Comparison of ENCODE assay signal across 1 cellular context in genomic region chr12:107779077-107779840, GRCh38.
A peak's percentile ranks its signal among the peaks of the same experiment; 100 is the strongest.
TF ChIP-seq lines count a peak whose summit lies in the region.

No MANE protein-coding gene starts in this region.

TF ChIP-seq in GM12878, 131 proteins besides CTCF, POLR2A, EP300 and RAD21 (continued from another document and continues in another):
- TF ChIP-seq USF1 (IDR thresholded peaks at IDR 0.05; ENCODE audit: borderline replicate concordance, extremely low read length, insufficient read depth, low read depth, low read length) (no peak), REST (IDR thresholded peaks at IDR 0.05; ENCODE audit: low read depth, low read length) (no peak), ZBED1 (IDR thresholded peaks at IDR 0.05; ENCODE audit: borderline replicate concordance) (no peak), RUNX3 (IDR thresholded peaks at IDR 0.05; ENCODE audit: low read length) (peak; percentile 92), ESRRA (IDR thresholded peaks at IDR 0.05; ENCODE audit: low read length) (no peak), BCLAF1 (IDR thresholded peaks at IDR 0.05) (no peak), PBX3 (IDR thresholded peaks at IDR 0.05; ENCODE audit: insufficient replicate concordance, low read depth, low read length) (peak; percentile 44), MYB (IDR thresholded peaks at IDR 0.05; ENCODE audit: borderline replicate concordance, low read depth, low read length) (no peak), SKIL (IDR thresholded peaks at IDR 0.05; ENCODE audit: low read depth, poor library complexity, severe bottlenecking) (no peak), PAX5 (IDR thresholded peaks at IDR 0.05; ENCODE audit: borderline replicate concordance, low read depth, low read length) (peak; percentile 63; the same call in 1 of the 2 replicates), SPI1 (IDR thresholded peaks at IDR 0.05; ENCODE audit: borderline replicate concordance, insufficient read depth, low read depth, low read length) (peak; percentile 91), STAT1 (conservative IDR thresholded peaks at IDR 0.05) (no peak), GABPA (IDR thresholded peaks at IDR 0.05; ENCODE audit: low read depth) (no peak), JUND (IDR thresholded peaks at IDR 0.05; ENCODE audit: low read depth, low read length) (no peak), RCOR1 (conservative IDR thresholded peaks at IDR 0.05; ENCODE audit: low read depth, low read length) (no peak), NBN (IDR thresholded peaks at IDR 0.05) (peak; percentile 70; the same call in 1 of the 2 replicates), FOS (IDR thresholded peaks at IDR 0.05; ENCODE audit: borderline replicate concordance, extremely low read depth, insufficient read length) (no peak), ELK1 (IDR thresholded peaks at IDR 0.05; ENCODE audit: low read depth, low read length) (no peak), CREM (IDR thresholded peaks at IDR 0.05; ENCODE audit: low read depth) (0 out of 2 replicates have a peak, but pooled peaks have one; percentile 22), NKRF (conservative IDR thresholded peaks at IDR 0.05) (no peak), FOXM1 (IDR thresholded peaks at IDR 0.05; ENCODE audit: low read depth, low read length) (no peak), E2F8 (IDR thresholded peaks at IDR 0.05; ENCODE audit: low read depth, partially characterized antibody) (no peak), SREBF1 (IDR thresholded peaks at IDR 0.05; ENCODE audit: low read length) (no peak), RFX5 (IDR thresholded peaks at IDR 0.05; ENCODE audit: low read depth, low read length) (no peak), NR2C2 (IDR thresholded peaks at IDR 0.05; ENCODE audit: borderline replicate concordance, control insufficient read depth, insufficient read length, low read depth) (no peak), BCL11A (IDR thresholded peaks at IDR 0.05; ENCODE audit: low read depth, low read length) (peak; percentile 62; the same call in 1 of the 2 replicates), SUPT20H (IDR thresholded peaks at IDR 0.05; ENCODE audit: borderline replicate concordance, control insufficient read depth, low read depth, low read length) (no peak), SRF (IDR thresholded peaks at IDR 0.05; ENCODE audit: low read depth in 2 of 2, low read length in 2 of 2) (no peak), ATF3 (IDR thresholded peaks at IDR 0.05; ENCODE audit: borderline replicate concordance, extremely low read depth, low read depth, low read length) (no peak), EZH2 (IDR thresholded peaks at IDR 0.05; ENCODE audit: borderline replicate concordance, control insufficient read depth, low read depth, low read length) (no peak), E4F1 (IDR thresholded peaks at IDR 0.05; ENCODE audit: borderline replicate concordance, partially characterized antibody) (no peak), IRF4 (IDR thresholded peaks at IDR 0.05; ENCODE audit: low read depth, low read length) (peak; percentile 56; the same call in 1 of the 2 replicates), ZNF207 (IDR thresholded peaks at IDR 0.05; ENCODE audit: borderline replicate concordance) (no peak), RAD51 (IDR thresholded peaks at IDR 0.05) (no peak), STAT3 (IDR thresholded peaks at IDR 0.05; ENCODE audit: low read depth, low read length) (no peak)
